ENCODE assay signal across 8 cellular contexts in the genomic region with DNA sequence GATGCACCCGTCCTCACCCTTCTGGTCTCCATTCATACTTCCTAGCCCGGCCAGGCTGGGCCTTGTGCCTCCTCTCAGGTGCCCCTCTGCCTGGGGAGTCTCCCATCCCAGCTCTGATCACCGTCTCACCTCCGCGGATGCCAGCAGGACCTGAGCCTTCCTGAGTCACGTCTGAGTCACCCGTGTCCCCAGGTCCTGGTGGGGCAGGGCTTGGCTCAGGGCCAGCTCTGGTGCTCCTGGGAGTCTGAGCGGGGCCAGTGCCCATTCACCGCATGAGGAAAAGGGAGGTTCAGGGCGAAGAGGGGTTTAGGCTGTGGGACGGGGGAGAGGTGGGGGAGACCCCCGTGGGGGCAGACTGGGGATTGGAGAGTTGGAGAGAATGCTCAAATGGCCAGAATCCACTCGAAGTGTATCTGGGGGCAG. TPM values are rescaled to one million over a fixed set of nuclear protein-coding genes. Genes with fewer than 3 reads are reported as not detected.
DNase-seq lines count a peak whose midpoint lies in the region; ATAC-seq and TF ChIP-seq lines count a peak whose summit lies in the region.

No MANE protein-coding gene starts in this region.

- H3K4me1 Mint-ChIP-seq in CD4-positive, CD25-positive, alpha-beta regulatory T cell = peaks cover 4 to 18% (median 9%) of the 10 kb centered on the region in 4 donors

- peak overlapping the region; percentile 76 for H2AFZ ChIP-seq in Loucy (ENCODE audit: low read length)

- H3K4me3 ChIP-seq in CD4-positive, CD25-positive, alpha-beta regulatory T cell (ENCODE audit: low read depth, low read length) = peak overlapping the region; percentile 18
- H3K4me3 ChIP-seq in Loucy (ENCODE audit: low read length, poor library complexity, severe bottlenecking) = peak overlapping the region; percentile 93
- peak overlapping the region; percentile 68 for H3K4me3 ChIP-seq in fibroblast of the aortic adventitia (ENCODE audit: low read depth, low read length)
- H3K4me3 ChIP-seq in psoas muscle = peak overlapping the region; percentile 64
- H3K4me3 ChIP-seq in aorta (ENCODE audit: low read length in 2 of 2) = no peak overlapping the region

- H3K79me2 ChIP-seq in Loucy (ENCODE audit: insufficient read depth, low read length) = peaks cover 16% of the 10 kb centered on the region; the same call in 1 of the 2 replicates

- H3K4me2 ChIP-seq in Loucy (ENCODE audit: low read depth, low read length, poor library complexity, severe bottlenecking) = peak overlapping the region; percentile 95

- peak in 1 of 3 donors; percentile 53 for DNase-seq in CD4-positive, CD25-positive, alpha-beta regulatory T cell
- DNase-seq in activated T-cell treated with anti-CD3 and anti-CD28 coated beads for 4 hours (peak; percentile 45), fibroblast of the aortic adventitia (ENCODE audit: low read depth) (peak; percentile 46), psoas muscle (peak; percentile 76 to 86), aorta (peak; percentile 88 to 93)

- H4K20me1 ChIP-seq in Loucy (ENCODE audit: insufficient read depth, low read length, poor library complexity, severe bottlenecking) = no peaks in the 10 kb centered on the region

- 12 to 22% (median 19%) methylated on average over 12 to 13 of the region's 13 CpGs for WGBS in psoas muscle, 3 donors
- 5 to 7% methylated on average over 13 of the region's 13 CpGs for WGBS in aorta, 2 donors

- H3K4me1 ChIP-seq in CD4-positive, CD25-positive, alpha-beta regulatory T cell (ENCODE audit: control insufficient read depth, insufficient read depth, low read length, poor library complexity, severe bottlenecking) = peaks cover 20% of the 10 kb centered on the region
- H3K4me1 ChIP-seq in Loucy (ENCODE audit: insufficient read depth, low read length, poor library complexity, severe bottlenecking) (peaks cover 24% of the 10 kb centered on the region), psoas muscle (peaks cover 5% of the 10 kb centered on the region), aorta (ENCODE audit: control insufficient read depth in 1 of 2, insufficient read depth in 2 of 2, low read length in 2 of 2) (no peaks in the 10 kb centered on the region)

- no peaks in the 10 kb centered on the region for H3K9me2 ChIP-seq in Loucy (replicated peaks; ENCODE audit: low read depth, low read length)

- H3K9me3 ChIP-seq in CD4-positive, CD25-positive, alpha-beta regulatory T cell (ENCODE audit: control insufficient read depth in 2 of 2, low read length in 2 of 2) = no peaks in the 10 kb centered on the region
- H3K9me3 ChIP-seq in Loucy (ENCODE audit: insufficient read depth, low read depth, low read length) (no peaks in the 10 kb centered on the region), psoas muscle (no peaks in the 10 kb centered on the region), aorta (ENCODE audit: control insufficient read depth, low read length) (no peaks in the 10 kb centered on the region)

- no peak for TF ChIP-seq CTCF in Loucy (conservative IDR thresholded peaks at IDR 0.05; ENCODE audit: low read length)
- TF ChIP-seq CTCF in fibroblast of the aortic adventitia (IDR thresholded peaks at IDR 0.05; ENCODE audit: insufficient read depth, low read length) = no peak
- no peak for TF ChIP-seq CTCF in psoas muscle (IDR thresholded peaks at IDR 0.05)

- peak overlapping the region; percentile 55 for H3K27ac ChIP-seq in CD4-positive, CD25-positive, alpha-beta regulatory T cell (ENCODE audit: insufficient read depth, low read length, poor library complexity, severe bottlenecking)
- H3K27ac ChIP-seq in psoas muscle = no peak overlapping the region
- H3K27ac ChIP-seq in aorta (ENCODE audit: low read depth in 1 of 2, low read length in 2 of 2) = peak overlapping the region in 1 of 2 donors; percentile 58

- peaks cover 0 to 2% (median 0%) of the 10 kb centered on the region in 7 donors for H3K9me3 Mint-ChIP-seq in CD4-positive, CD25-positive, alpha-beta regulatory T cell

- H3F3A ChIP-seq in Loucy (ENCODE audit: low read depth) = no peaks in the 10 kb centered on the region

- peak overlapping the region in 1 of 3 donors; percentile 62 for H3K27ac Mint-ChIP-seq in CD4-positive, CD25-positive, alpha-beta regulatory T cell

- H3K36me3 ChIP-seq in CD4-positive, CD25-positive, alpha-beta regulatory T cell (ENCODE audit: control insufficient read depth, insufficient read depth, low read length) = peaks cover 2% of the 10 kb centered on the region
- H3K36me3 ChIP-seq in Loucy (ENCODE audit: insufficient read depth, low read length) = peaks cover 5% of the 10 kb centered on the region; the same call in 1 of the 2 replicates
- peaks cover 3 to 20% of the 10 kb centered on the region in 2 donors for H3K36me3 ChIP-seq in psoas muscle (ENCODE audit: insufficient read depth in 1 of 2, low read depth in 1 of 2)
- H3K36me3 ChIP-seq in aorta (ENCODE audit: control insufficient read depth in 1 of 2, insufficient read depth in 2 of 2, low read length in 1 of 2) = peaks cover 0 to 6% of the 10 kb centered on the region in 2 donors

- H3K36me3 Mint-ChIP-seq in CD4-positive, CD25-positive, alpha-beta regulatory T cell = no peaks in the 10 kb centered on the region

- no peaks in the 10 kb centered on the region for H3K27me3 ChIP-seq in CD4-positive, CD25-positive, alpha-beta regulatory T cell (ENCODE audit: control insufficient read depth, insufficient read depth, low read length)
- H3K27me3 ChIP-seq in Loucy (ENCODE audit: insufficient read depth, low read length, poor library complexity, severe bottlenecking) = no peaks in the 10 kb centered on the region
- no peaks in the 10 kb centered on the region for H3K27me3 ChIP-seq in psoas muscle (ENCODE audit: insufficient read depth in 3 of 3, low read length in 2 of 3)
- H3K27me3 ChIP-seq in aorta (ENCODE audit: control insufficient read depth in 1 of 2, insufficient read depth in 2 of 2, low read length in 1 of 2) = no peaks in the 10 kb centered on the region

- intact Hi-C loops in psoas muscle (cut with DNase I) (no loop called here), aorta (cut with DNase I) (no loop called here)

- H3K9ac ChIP-seq in Loucy (ENCODE audit: low read depth, low read length, poor library complexity, severe bottlenecking) = peak overlapping the region; percentile 94

- no peaks in the 10 kb centered on the region for H3K27me3 Mint-ChIP-seq in CD4-positive, CD25-positive, alpha-beta regulatory T cell

- ATAC-seq in CD4-positive, CD25-positive, alpha-beta regulatory T cell (ENCODE audit: low read depth in 2 of 2) = no peak
- peak; percentile 38 to 69 (median 56) for ATAC-seq in psoas muscle
- ATAC-seq in aorta (ENCODE audit: low FRiP score) = peak; percentile 5
- ATAC-seq in HG02938 (IDR thresholded peaks at IDR 0.05; ENCODE audit: unreplicated experiment) = no peak
- no peak for ATAC-seq in HG03520 (IDR thresholded peaks at IDR 0.05; ENCODE audit: unreplicated experiment)

- peak overlapping the region in 3 of 4 donors; percentile 66 to 83 (median 82) for H3K4me3 Mint-ChIP-seq in CD4-positive, CD25-positive, alpha-beta regulatory T cell

RNA-seq across cellular contexts. Expression of gene ATP8B3, which starts 0.6 kb away (rescaled TPM):
- 12.2 TPM for total RNA-seq in CD4-positive, CD25-positive, alpha-beta regulatory T cell
- 1 to 10 TPM; 1.1 to 3.8 (median 2.6) TPM for polyA plus RNA-seq in CD4-positive, CD25-positive, alpha-beta regulatory T cell
- total RNA-seq in fibroblast of the aortic adventitia (ENCODE audit: low replicate concordance) = 0.16 and 3.3 TPM in 2 replicates
- total RNA-seq in psoas muscle = under 1 TPM in 3 of 4 donors, not detected in 1; 0.06 to 0.30 (median 0.18) TPM
- polyA plus RNA-seq in psoas muscle = under 1 TPM; 0.15 to 0.22 (median 0.17) TPM
- 1 to 10 TPM; 1.8 to 4.7 TPM for total RNA-seq in aorta
- under 1 TPM; 0.38 to 0.63 TPM for polyA plus RNA-seq in aorta

RNA-seq across cellular contexts. Expression of gene REXO1, which starts 36.8 kb away (rescaled TPM):
- 103 TPM for total RNA-seq in CD4-positive, CD25-positive, alpha-beta regulatory T cell
- 1 to 10 TPM; 2.5 to 5.5 (median 3.6) TPM for polyA plus RNA-seq in CD4-positive, CD25-positive, alpha-beta regulatory T cell
- 9.0 and 13.0 TPM in 2 replicates for total RNA-seq in fibroblast of the aortic adventitia (ENCODE audit: low replicate concordance)
- total RNA-seq in psoas muscle = 10 to 100 TPM; 13.5 to 35.2 (median 22.3) TPM
- polyA plus RNA-seq in psoas muscle = 10 to 100 TPM; 16.5 to 26.9 (median 20.3) TPM
- total RNA-seq in aorta = 10 to 100 TPM; 27.7 to 29.9 TPM
- 10 to 100 TPM in 1 of 2 donors, 1 to 10 TPM in 1; 4.8 to 25.6 TPM for polyA plus RNA-seq in aorta

RNA-seq across cellular contexts. Expression of gene KLF16, which starts 51.9 kb away (rescaled TPM):
- 40.6 TPM for total RNA-seq in CD4-positive, CD25-positive, alpha-beta regulatory T cell
- polyA plus RNA-seq in CD4-positive, CD25-positive, alpha-beta regulatory T cell = under 1 TPM; 0.28 to 0.86 (median 0.59) TPM
- total RNA-seq in fibroblast of the aortic adventitia (ENCODE audit: low replicate concordance) (6.5 and 7.3 TPM in 2 replicates), psoas muscle (10 to 100 TPM in 1 of 4 donors, 1 to 10 TPM in 3; 3.0 to 11.1 (median 4.3) TPM), aorta (10 to 100 TPM; 17.3 to 18.3 TPM)
- polyA plus RNA-seq in psoas muscle (10 to 100 TPM in 1 of 3 donors, 1 to 10 TPM in 2; 2.2 to 13.0 (median 3.1) TPM), aorta (1 to 10 TPM; 5.1 to 6.6 TPM)

RNA-seq across cellular contexts. Expression of gene ONECUT3, which starts 58.2 kb away (rescaled TPM):
- total RNA-seq in CD4-positive, CD25-positive, alpha-beta regulatory T cell = not detected
- not detected for polyA plus RNA-seq in CD4-positive, CD25-positive, alpha-beta regulatory T cell
- total RNA-seq in fibroblast of the aortic adventitia (ENCODE audit: low replicate concordance) (not detected in 2 replicates), psoas muscle (not detected), aorta (not detected)
- polyA plus RNA-seq in psoas muscle (not detected), aorta (under 1 TPM in 1 of 2 donors, not detected in 1; 0.03 TPM)

Comparison
In these comparisons a context has a peak if more than half of its experiments do, and no peak if none do; other contexts are left out.
1. ATAC-seq: peak in psoas muscle (4 of 4) and aorta (single experiment); none in CD4-positive, CD25-positive, alpha-beta regulatory T cell (0 of 2), HG02938 (single experiment) and HG03520 (single experiment).
2. H3K4me3 ChIP-seq: peak in CD4-positive, CD25-positive, alpha-beta regulatory T cell (single experiment), Loucy (single experiment), fibroblast of the aortic adventitia (single experiment) and psoas muscle (single experiment); none in aorta (0 of 2).